In genomic region chrX:88424071-88424470, GRCh38 we compare ENCODE assay signal across 2 cellular contexts.
TF ChIP-seq lines count a peak whose summit lies in the region.

No MANE protein-coding gene starts in this region.

TF ChIP-seq in HepG2, 621 proteins besides CTCF, POLR2A, EP300 and RAD21:
- TF ChIP-seq THAP9 (CRISPR knock-in tag; IDR thresholded peaks at IDR 0.05; ENCODE audit: borderline replicate concordance) (no peak), DMTF1 (CRISPR knock-in tag; IDR thresholded peaks at IDR 0.05) (no peak), ZNF34 (CRISPR knock-in tag; IDR thresholded peaks at IDR 0.05; ENCODE audit: borderline replicate concordance) (no peak), ZNF543 (CRISPR knock-in tag; IDR thresholded peaks at IDR 0.05) (no peak), ZBTB43 (CRISPR knock-in tag; conservative IDR thresholded peaks at IDR 0.05) (no peak), ZNF362 (CRISPR knock-in tag; IDR thresholded peaks at IDR 0.05; ENCODE audit: borderline replicate concordance) (no peak), NFE2L2 (IDR thresholded peaks at IDR 0.05; ENCODE audit: low read length) (no peak), LCORL (IDR thresholded peaks at IDR 0.05) (no peak), LCORL (CRISPR knock-in tag; IDR thresholded peaks at IDR 0.05) (no peak), DR1 (CRISPR knock-in tag; IDR thresholded peaks at IDR 0.05) (no peak), BRCA1 (CRISPR knock-in tag; IDR thresholded peaks at IDR 0.05) (no peak), EED (CRISPR knock-in tag; IDR thresholded peaks at IDR 0.05) (no peak), HOXA7 (CRISPR knock-in tag; IDR thresholded peaks at IDR 0.05) (no peak), ELK4 (CRISPR knock-in tag; IDR thresholded peaks at IDR 0.05; ENCODE audit: borderline replicate concordance) (no peak)

TF ChIP-seq in GM12878, 131 proteins besides CTCF, POLR2A, EP300 and RAD21 (continued from another document and continues in another):
- TF ChIP-seq RELB (IDR thresholded peaks at IDR 0.05; ENCODE audit: low read depth) (0 out of 2 replicates have a peak, but pooled peaks have one; percentile 24), PAX8 (IDR thresholded peaks at IDR 0.05) (no peak), ETV6 (conservative IDR thresholded peaks at IDR 0.05 in 1 of 2, IDR thresholded peaks at IDR 0.05 in 1 of 2; ENCODE audit: borderline replicate concordance in 1 of 2, low read depth in 1 of 2) (no peak), NFXL1 (IDR thresholded peaks at IDR 0.05; ENCODE audit: borderline replicate concordance) (no peak), BCL11A (IDR thresholded peaks at IDR 0.05; ENCODE audit: low read depth, low read length) (no peak), PRDM15 (CRISPR knock-in tag; IDR thresholded peaks at IDR 0.05) (no peak), TARDBP (IDR thresholded peaks at IDR 0.05; ENCODE audit: borderline replicate concordance) (no peak), PKNOX1 (IDR thresholded peaks at IDR 0.05) (no peak), SUPT20H (IDR thresholded peaks at IDR 0.05; ENCODE audit: borderline replicate concordance, control insufficient read depth, low read depth, low read length) (no peak), FOXM1 (IDR thresholded peaks at IDR 0.05; ENCODE audit: low read depth, low read length) (no peak), LARP7 (IDR thresholded peaks at IDR 0.05) (no peak), KDM1A (IDR thresholded peaks at IDR 0.05; ENCODE audit: borderline replicate concordance) (no peak), SPI1 (IDR thresholded peaks at IDR 0.05; ENCODE audit: borderline replicate concordance, insufficient read depth, low read depth, low read length) (peak; percentile 59; the same call in 1 of the 2 replicates), IKZF2 (IDR thresholded peaks at IDR 0.05) (peak; percentile 51 to 56; a peak in 3 of 4 replicates), MEF2B (IDR thresholded peaks at IDR 0.05; ENCODE audit: partially characterized antibody, poor library complexity, severe bottlenecking) (peak; percentile 43), RELA (IDR thresholded peaks at IDR 0.05; ENCODE audit: borderline replicate concordance, partially characterized antibody) (no peak), ZNF592 (IDR thresholded peaks at IDR 0.05) (no peak), FOXK2 (IDR thresholded peaks at IDR 0.05) (no peak), TCF3 (IDR thresholded peaks at IDR 0.05; ENCODE audit: borderline replicate concordance, insufficient read depth, low read depth, low read length) (no peak), NR2F1 (conservative IDR thresholded peaks at IDR 0.05) (peak; percentile 33; the same call in 1 of the 2 replicates), ZBED1 (IDR thresholded peaks at IDR 0.05; ENCODE audit: borderline replicate concordance) (no peak), CHD1 (IDR thresholded peaks at IDR 0.05; ENCODE audit: low read depth, low read length) (no peak), NR2C2 (IDR thresholded peaks at IDR 0.05; ENCODE audit: borderline replicate concordance, control insufficient read depth, insufficient read length, low read depth) (no peak), IKZF1 (conservative IDR thresholded peaks at IDR 0.05) (0 out of 2 replicates have a peak, but pooled peaks have one; percentile 23), WRNIP1 (IDR thresholded peaks at IDR 0.05; ENCODE audit: borderline replicate concordance, low read depth, low read length) (no peak), MTA3 (IDR thresholded peaks at IDR 0.05; ENCODE audit: borderline replicate concordance, low read length) (no peak), CEBPZ (IDR thresholded peaks at IDR 0.05; ENCODE audit: low read depth, low read length) (no peak), IRF4 (IDR thresholded peaks at IDR 0.05; ENCODE audit: low read depth, low read length) (no peak), ZBTB40 (IDR thresholded peaks at IDR 0.05; ENCODE audit: borderline replicate concordance) (peak; percentile 26; the same call in 1 of the 2 replicates), YBX1 (IDR thresholded peaks at IDR 0.05) (no peak), SIN3A (IDR thresholded peaks at IDR 0.05; ENCODE audit: low read depth, low read length) (no peak), DPF2 (IDR thresholded peaks at IDR 0.05) (peak; percentile 86), CHD4 (IDR thresholded peaks at IDR 0.05) (no peak), ATF7 (IDR thresholded peaks at IDR 0.05; ENCODE audit: low read depth) (no peak), ZNF384 (IDR thresholded peaks at IDR 0.05; ENCODE audit: borderline replicate concordance, low read depth, low read length) (no peak; the same call in 1 of the 2 replicates), IRF5 (IDR thresholded peaks at IDR 0.05; ENCODE audit: borderline replicate concordance) (no peak), TCF7 (IDR thresholded peaks at IDR 0.05; ENCODE audit: borderline replicate concordance) (no peak), ZSCAN29 (IDR thresholded peaks at IDR 0.05) (no peak)
